10 cellular contexts compared by ENCODE assay signal in the genomic region with DNA sequence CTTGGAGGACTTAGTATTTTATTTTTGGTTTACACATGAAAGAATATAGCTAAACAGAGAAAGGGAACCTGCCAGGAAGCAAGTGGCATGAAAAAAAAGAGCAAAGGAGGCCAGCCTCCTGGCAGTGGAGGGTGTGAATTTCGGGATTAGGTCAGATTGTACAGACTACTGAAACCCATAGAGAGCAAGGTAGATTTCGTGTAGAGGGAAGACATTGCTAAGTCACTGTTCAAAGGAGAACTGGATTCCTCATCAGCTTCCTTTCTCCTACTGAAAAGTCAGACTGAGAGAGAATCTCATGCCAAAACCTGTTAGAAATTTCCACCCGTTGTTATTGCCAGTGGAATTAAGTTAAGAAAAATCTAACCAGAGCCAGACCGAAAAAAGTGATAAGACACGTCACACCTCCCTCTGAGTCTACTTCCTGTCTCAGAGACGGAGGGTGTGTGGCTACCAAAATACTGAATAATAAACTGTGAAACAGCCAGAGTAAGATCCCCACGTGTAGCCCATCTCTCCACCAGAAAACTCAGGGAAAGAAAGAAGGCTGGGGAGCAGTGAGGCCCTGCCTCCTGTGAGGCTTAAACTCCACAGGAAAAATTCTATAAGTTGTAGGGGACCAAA.
DNase-seq lines count a peak whose midpoint lies in the region; ATAC-seq lines count a peak whose summit lies in the region.
"Had no signal": no experiment of that assay in that cellular context is flagged by ENCODE, and none has a peak within 500 bp of the region (broad histone marks: within the 10 kb centered on the region; RNA-seq: fewer than 3 reads in every experiment).

No MANE protein-coding gene starts in this region.

- H3K4me3 Mint-ChIP-seq in effector memory CD8-positive, alpha-beta T cell, result peak overlapping the region; percentile 42 to 68

- H3K9me3 ChIP-seq in SJSA1 (replicated peaks), result no peaks in the 10 kb centered on the region

- no peaks in the 10 kb centered on the region for H3K36me3 ChIP-seq in SJSA1

- peaks cover 14% of the 10 kb centered on the region in 2 donors for H3K4me1 Mint-ChIP-seq in effector memory CD8-positive, alpha-beta T cell (ENCODE audit: low read depth in 2 of 2)

- peak overlapping the region; percentile 51 for H3K27ac ChIP-seq in SJSA1

- H3K4me1 ChIP-seq in SJSA1 (replicated peaks), result peaks cover 22% of the 10 kb centered on the region

- ATAC-seq in GM18502 (IDR thresholded peaks at IDR 0.05; ENCODE audit: poor library complexity, unreplicated experiment) (peak; percentile 86), HG03097 (IDR thresholded peaks at IDR 0.05; ENCODE audit: low FRiP score, unreplicated experiment) (no peak), esophagus mucosa (no peak)
- ATAC-seq in effector memory CD8-positive, alpha-beta T cell (replicated peaks), result peak; percentile 73

- no peaks in the 10 kb centered on the region for H3K27me3 ChIP-seq in SJSA1 (replicated peaks)

- peak overlapping the region; percentile 78 to 82 for H3K27ac Mint-ChIP-seq in effector memory CD8-positive, alpha-beta T cell

- no peaks in the 10 kb centered on the region for H3K9me3 Mint-ChIP-seq in effector memory CD8-positive, alpha-beta T cell

- DNase-seq in A172 (ENCODE audit: low spot score), result peak; percentile 66
- DNase-seq in SJSA1 (ENCODE audit: low read depth in 1 of 2, low spot score in 2 of 2), result peak in 1 of 2 experiments; percentile 27
- peak in 2 of 3 experiments; percentile 1 to 6 for DNase-seq in effector memory CD8-positive, alpha-beta T cell
- DNase-seq in epidermal melanocyte (ENCODE audit: insufficient read length, low spot score), result no peak
- DNase-seq in NCI-H1048 (lab: John Stamatoyannopoulos, UW), result no peak
- DNase-seq: substantia nigra had no signal

- H3K27me3 Mint-ChIP-seq in effector memory CD8-positive, alpha-beta T cell, result peaks cover 17 to 24% of the 10 kb centered on the region in 2 donors

- no peak overlapping the region for H3K4me3 ChIP-seq in SJSA1

- peaks cover 4% of the 10 kb centered on the region for H3K36me3 Mint-ChIP-seq in effector memory CD8-positive, alpha-beta T cell (ENCODE audit: insufficient read depth)
- H3K36me3 Mint-ChIP-seq: IgD-negative memory B cell had no signal

Comparison
In these comparisons a context has a peak if more than half of its experiments do, and no peak if none do; other contexts are left out.
1. DNase-seq: peak in A172 (single experiment) and effector memory CD8-positive, alpha-beta T cell (2 of 3); none in epidermal melanocyte (single experiment) and NCI-H1048 (single experiment).
2. ATAC-seq: peak in GM18502 (single experiment) and effector memory CD8-positive, alpha-beta T cell (single experiment); none in HG03097 (single experiment) and esophagus mucosa (single experiment).